35 cellular contexts compared by ENCODE assay signal in genomic region chr11:19077965-19078364, GRCh38. TPM values are rescaled to one million over a fixed set of nuclear protein-coding genes. Genes with fewer than 3 reads are reported as not detected.
"Had no signal": no experiment of that assay in that cellular context is flagged by ENCODE, and none has a peak within 500 bp of the region (broad histone marks: within the 10 kb centered on the region; RNA-seq: fewer than 3 reads in every experiment).

No MANE protein-coding gene starts in this region.

- H3K4me3 Mint-ChIP-seq: activated CD4-positive, alpha-beta memory T cell treated with anti-CD3 and anti-CD28 coated beads for 36 hours; activated CD4-positive, alpha-beta T cell treated with anti-CD3 and anti-CD28 coated beads, Interleukin-2, amount 10 ng/mL, durations not matched to agents 24 days and 14 days; activated naive CD8-positive, alpha-beta T cell treated with anti-CD3 and anti-CD28 coated beads, Interleukin-2, amount 50 U/mL, for 24 hours; activated T-cell treated with anti-CD3 and anti-CD28 coated beads, Interleukin-2, amount 50 U/mL, for 24 hours; natural killer cell; neural progenitor cell had no signal

- H3K4me2 ChIP-seq: neural progenitor cell had no signal

- H3K9ac ChIP-seq: neural progenitor cell, parathyroid adenoma had no signal

- H2AFZ ChIP-seq: parathyroid adenoma had no signal

- ATAC-seq: activated naive CD8-positive, alpha-beta T cell treated with anti-CD3 and anti-CD28 coated beads, Interleukin-2, amount 50 U/mL, for 24 hours; left cardiac atrium; natural killer cell had no signal

- H3K4me1 ChIP-seq: breast epithelium, neural progenitor cell, parathyroid adenoma, psoas muscle had no signal

- H3K9me3 ChIP-seq: breast epithelium, gastrocnemius medialis, psoas muscle, sigmoid colon, transverse colon had no signal

- FAIRE-seq: endometrium, urothelium cell line had no signal

- DNase-seq: activated CD4-positive, alpha-beta memory T cell treated with anti-CD3 and anti-CD28 coated beads for 36 hours; activated CD4-positive, alpha-beta T cell treated with anti-CD3 and anti-CD28 coated beads, Interleukin-2, amount 10 ng/mL, durations not matched to agents 24 days and 14 days; activated CD4-positive, CD25-positive, alpha-beta regulatory T cell treated with anti-CD3 and anti-CD28 coated beads, Interleukin-2, amount 50 U/mL, for 72 hours; activated CD8-positive, alpha-beta memory T cell treated with anti-CD3 and anti-CD28 coated beads, Interleukin-2, amount 50 U/mL, for 4 hours; activated gamma-delta T cell; activated naive CD4-positive, alpha-beta T cell treated with anti-CD3 and anti-CD28 coated beads, Interleukin-2, amount 50 U/mL, for 16 hours; activated naive CD8-positive, alpha-beta T cell treated with anti-CD3 and anti-CD28 coated beads, Interleukin-2, amount 50 U/mL, for 24 hours; activated T-cell treated with anti-CD3 and anti-CD28 coated beads, Interleukin-2, amount 50 U/mL, for 24 hours; amygdala; central memory CD4-positive, alpha-beta T cell; effector CD8-positive, alpha-beta T cell; gastrocnemius medialis; glutamatergic neuron; islet precursor cell; left cardiac atrium; natural killer cell; occipital lobe; psoas muscle; sigmoid colon; stimulated activated CD4-positive, alpha-beta T cell treated with anti-CD3 and anti-CD28 coated beads, Interleukin-15, amount 100 ng/mL, for 24 hours; stimulated activated CD4-positive, alpha-beta T cell treated with anti-CD3 and anti-CD28 coated beads, Interleukin-2, amount 100 ng/mL, for 24 hours; stimulated activated naive CD4-positive, alpha-beta T cell; T-helper 2 cell; transverse colon had no signal

- H3K4me3 ChIP-seq: breast epithelium, gastrocnemius medialis, neural progenitor cell, psoas muscle, sigmoid colon, transverse colon had no signal

- H3K27ac ChIP-seq: breast epithelium, gastrocnemius medialis, neural progenitor cell, parathyroid adenoma, psoas muscle, sigmoid colon, transverse colon had no signal

- H3K27ac Mint-ChIP-seq: activated CD4-positive, alpha-beta memory T cell treated with anti-CD3 and anti-CD28 coated beads for 36 hours; activated CD4-positive, alpha-beta T cell treated with anti-CD3 and anti-CD28 coated beads, Interleukin-2, amount 10 ng/mL, durations not matched to agents 24 days and 14 days; activated naive CD8-positive, alpha-beta T cell treated with anti-CD3 and anti-CD28 coated beads, Interleukin-2, amount 50 U/mL, for 24 hours; activated T-cell treated with anti-CD3 and anti-CD28 coated beads, Interleukin-2, amount 50 U/mL, for 24 hours; natural killer cell; neural progenitor cell had no signal

- H3K27me3 ChIP-seq: breast epithelium, gastrocnemius medialis, neural progenitor cell, sigmoid colon, transverse colon had no signal

- H3K36me3 ChIP-seq: breast epithelium, gastrocnemius medialis, neural progenitor cell, sigmoid colon, transverse colon had no signal

- H3K79me2 ChIP-seq: parathyroid adenoma had no signal

- H3K4me1 Mint-ChIP-seq: activated CD4-positive, alpha-beta T cell treated with anti-CD3 and anti-CD28 coated beads, Interleukin-2, amount 10 ng/mL, durations not matched to agents 24 days and 14 days; neural progenitor cell had no signal

- H3K36me3 Mint-ChIP-seq: activated CD4-positive, alpha-beta memory T cell treated with anti-CD3 and anti-CD28 coated beads for 36 hours; natural killer cell; neural progenitor cell had no signal

- H3K9me3 Mint-ChIP-seq: activated CD4-positive, alpha-beta memory T cell treated with anti-CD3 and anti-CD28 coated beads for 36 hours; activated CD4-positive, alpha-beta T cell treated with anti-CD3 and anti-CD28 coated beads, Interleukin-2, amount 10 ng/mL, durations not matched to agents 24 days and 14 days; activated naive CD8-positive, alpha-beta T cell treated with anti-CD3 and anti-CD28 coated beads, Interleukin-2, amount 50 U/mL, for 24 hours; activated T-cell treated with anti-CD3 and anti-CD28 coated beads, Interleukin-2, amount 50 U/mL, for 24 hours; natural killer cell; neural progenitor cell had no signal

RNA-seq across cellular contexts. Expression of gene MRGPRX2, which starts 17.4 kb away (rescaled TPM):
- total RNA-seq: activated CD4-positive, alpha-beta memory T cell treated with anti-CD3 and anti-CD28 coated beads for 36 hours; activated CD8-positive, alpha-beta memory T cell treated with anti-CD3 and anti-CD28 coated beads for 36 hours; dermis microvascular lymphatic vessel endothelial cell; epithelial cell of proximal tubule; gastrocnemius medialis; left cardiac atrium; liver; mononuclear cell; occipital lobe; psoas muscle; sigmoid colon; temporal lobe; transverse colon had no signal
- polyA plus RNA-seq: liver, sigmoid colon had no signal
